8 cellular contexts compared by ENCODE assay signal in genomic region chr12:132190012-132190755, GRCh38. TPM values are rescaled to one million over a fixed set of nuclear protein-coding genes. Genes with fewer than 3 reads are reported as not detected.
A peak's percentile ranks its signal among the peaks of the same experiment; 100 is the strongest.
DNase-seq lines count a peak whose midpoint lies in the region; ATAC-seq and TF ChIP-seq lines count a peak whose summit lies in the region.

No MANE protein-coding gene starts in this region.

- H3K36me3 ChIP-seq in ES-I3 (ENCODE audit: insufficient read depth, low read length) (no peaks in the 10 kb centered on the region), GM23338 (ENCODE audit: insufficient read depth) (no peaks in the 10 kb centered on the region), Panc1 (ENCODE audit: control insufficient read depth, insufficient read depth, low read length) (no peaks in the 10 kb centered on the region)

- no TSS peak for BruUV-seq in Panc1 (replicated peaks; lab: Mats Ljungman, UMichigan)

- H3K79me2 ChIP-seq in GM23338 (replicated peaks; ENCODE audit: insufficient read depth): no peaks in the 10 kb centered on the region

- H3F3A ChIP-seq in GM23338 (replicated peaks; ENCODE audit: low read depth): 0 out of 2 replicates have a peak, but pooled peaks cover 2% of the 10 kb centered on the region

- H3K27me3 Mint-ChIP-seq in GM23338 (ENCODE audit: insufficient read depth, low read depth, poor library complexity) (peaks cover 72% of the 10 kb centered on the region), osteocyte (ENCODE audit: unreplicated experiment) (peaks cover 28% of the 10 kb centered on the region)

- ATAC-seq in GM23338 (peak; percentile 66), Panc1 (peak; percentile 50), HG02798 (IDR thresholded peaks at IDR 0.05; ENCODE audit: poor library complexity, unreplicated experiment) (no peak)

- H3K4me2 ChIP-seq in GM23338: peak overlapping the region; percentile 75

- 0 out of 2 replicates have a peak, but pooled peaks cover 4% of the 10 kb centered on the region for H3K4me1 ChIP-seq in ES-I3 (ENCODE audit: insufficient read depth, low read length)
- peaks cover 4% of the 10 kb centered on the region; the same call in 1 of the 2 replicates for H3K4me1 ChIP-seq in GM23338 (ENCODE audit: insufficient read depth)
- peaks cover 6% of the 10 kb centered on the region for H3K4me1 ChIP-seq in Panc1 (ENCODE audit: control insufficient read depth, insufficient read depth, low read length)

- H3K9me3 ChIP-seq in ES-I3 (ENCODE audit: control insufficient read depth, insufficient read depth, low read length): no peaks in the 10 kb centered on the region; the same call in 1 of the 2 replicates
- H3K9me3 ChIP-seq in Panc1 (ENCODE audit: control insufficient read depth, insufficient read depth, low read depth, low read length): 0 out of 2 replicates have a peak, but pooled peaks cover 3% of the 10 kb centered on the region

- H3K36me3 Mint-ChIP-seq in GM23338 (ENCODE audit: low read depth) (peaks cover 10% of the 10 kb centered on the region), osteocyte (ENCODE audit: unreplicated experiment) (no peaks in the 10 kb centered on the region)

- H3K4me1 Mint-ChIP-seq in GM23338 (peaks cover 10% of the 10 kb centered on the region), osteocyte (ENCODE audit: unreplicated experiment) (peaks cover 7% of the 10 kb centered on the region)

- H3K4me3 Mint-ChIP-seq in GM23338: peak overlapping the region; percentile 82
- H3K4me3 Mint-ChIP-seq in osteocyte (ENCODE audit: unreplicated experiment): peak overlapping the region; percentile 72

- no peaks in the 10 kb centered on the region for H3K9me2 ChIP-seq in GM23338 (ENCODE audit: insufficient read depth)

- peaks cover 21% of the 10 kb centered on the region for H3K9me3 Mint-ChIP-seq in GM23338
- peaks cover 5% of the 10 kb centered on the region for H3K9me3 Mint-ChIP-seq in osteocyte (ENCODE audit: unreplicated experiment)

- H3K27me3 ChIP-seq in GM23338 (ENCODE audit: insufficient read depth): peaks cover 40% of the 10 kb centered on the region
- H3K27me3 ChIP-seq in Panc1 (ENCODE audit: control insufficient read depth, insufficient read depth, low read length): no peaks in the 10 kb centered on the region

- H2AFZ ChIP-seq in GM23338: peak overlapping the region; percentile 97

- H3K27ac Mint-ChIP-seq in GM23338: no peak overlapping the region
- no peak overlapping the region for H3K27ac Mint-ChIP-seq in osteocyte (ENCODE audit: unreplicated experiment)

- intact Hi-C loops in Panc1 (cut with micrococcal nuclease; ENCODE audit: unreplicated experiment): no loop called here

- peak overlapping the region; percentile 70 for H3K9ac ChIP-seq in ES-I3 (ENCODE audit: low read depth, low read length)

- DNase-seq in GM23338 (ENCODE audit: low spot score) (peak; percentile 78), Panc1 (ENCODE audit: low read depth, low spot score) (no peak), fibroblast of mammary gland (ENCODE audit: low read depth) (no peak), osteocyte (ENCODE audit: extremely low spot score, unreplicated experiment) (no peak), inferior parietal cortex (ENCODE audit: extremely low spot score) (no peak), DMS 273 (lab: John Stamatoyannopoulos, UW; ENCODE audit: unreplicated experiment) (no peak)

- H3K4me3 ChIP-seq in GM23338 (peak overlapping the region; percentile 69), Panc1 (ENCODE audit: low read depth in 2 of 2, low read length in 2 of 2) (peak overlapping the region; percentile 58 to 74), fibroblast of mammary gland (ENCODE audit: control insufficient read depth, low read depth, low read length) (peak overlapping the region; percentile 45)

- CTCF ChIA-PET in Panc1 (lab: Charles Lee): interaction anchor here (0.6 kb wide), 1 partner anchor 48 kb away, joined by 5 read pairs; no protein-coding TSS in a partner anchor

- TF ChIP-seq CTCF in GM23338 (conservative IDR thresholded peaks at IDR 0.05; ENCODE audit: low read depth in 2 of 2): no peak
- no peak for TF ChIP-seq CTCF in Panc1 (IDR thresholded peaks at IDR 0.05)
- TF ChIP-seq CTCF in fibroblast of mammary gland (conservative IDR thresholded peaks at IDR 0.05; ENCODE audit: control insufficient read depth, insufficient read depth, low read depth, low read length): no peak
- no peak for TF ChIP-seq CTCF in osteocyte (IDR thresholded peaks at IDR 0.05)

- no peak overlapping the region for H3K27ac ChIP-seq in GM23338 (ENCODE audit: low read depth)
- peak overlapping the region; percentile 65 for H3K27ac ChIP-seq in Panc1 (ENCODE audit: low read length)

- H4K20me1 ChIP-seq in GM23338 (replicated peaks; ENCODE audit: insufficient read depth): no peaks in the 10 kb centered on the region

- in situ Hi-C loops in Panc1 (cut with HindIII; ENCODE audit: low pct_unique_long_range_greater_than_20kb, low sequenced_read_pairs): no loop called here

- POLR2A ChIA-PET in Panc1 (lab: Charles Lee): interaction anchor here (0.6 kb wide), 1 partner anchor 181 kb away, joined by 3 read pairs; no protein-coding TSS in a partner anchor

TF ChIP-seq in GM23338, 12 proteins besides CTCF, POLR2A, EP300 and RAD21:
- peak; percentile 52 for TF ChIP-seq EZH2 (IDR thresholded peaks at IDR 0.05; ENCODE audit: low read depth, unreplicated experiment)
- no peak for TF ChIP-seq REST (IDR thresholded peaks at IDR 0.05; ENCODE audit: unreplicated experiment)
- no peak for TF ChIP-seq JUNB (IDR thresholded peaks at IDR 0.05; ENCODE audit: unreplicated experiment)
- no peak for TF ChIP-seq CREB1 (CRISPR knock-in tag; IDR thresholded peaks at IDR 0.05; ENCODE audit: low read depth)
- no peak for TF ChIP-seq POLR2AphosphoS5 (IDR thresholded peaks at IDR 0.05; ENCODE audit: low read depth)
- no peak for TF ChIP-seq ZNF331 (CRISPR knock-in tag; IDR thresholded peaks at IDR 0.05; ENCODE audit: low read depth)
- TF ChIP-seq STAT1 (IDR thresholded peaks at IDR 0.05; ENCODE audit: unreplicated experiment): no peak
- TF ChIP-seq ZNF114 (CRISPR knock-in tag; IDR thresholded peaks at IDR 0.05): no peak

RNA-seq across cellular contexts. Expression of gene NOC4L, which starts 45.9 kb away (rescaled TPM):
- total RNA-seq in GM23338 (2014; rRNA removed; shearing (Covaris generic)): 32.7 and 42.4 TPM in 2 replicates
- 54.7 and 58.5 TPM in 2 replicates for polyA plus RNA-seq in GM23338 (2016; fragmentation: Nextera tagmentation; extraction: Ambion mirVana)
- total RNA-seq in Panc1 (2021; ENCODE audit: unreplicated experiment) (29.8 TPM), osteocyte (21.4 and 22.0 TPM in 2 replicates)
- polyA plus RNA-seq in Panc1 (2012; ENCODE audit: insufficient read length): 30.0 TPM

RNA-seq across cellular contexts. Expression of gene DDX51, which starts 46.1 kb away (rescaled TPM):
- 18.3 and 19.3 TPM in 2 replicates for total RNA-seq in GM23338 (2014; rRNA removed; shearing (Covaris generic))
- polyA plus RNA-seq in GM23338 (2016; fragmentation: Nextera tagmentation; extraction: Ambion mirVana): 12.4 and 13.0 TPM in 2 replicates
- 29.3 TPM for total RNA-seq in Panc1 (2021; ENCODE audit: unreplicated experiment)
- 38.0 TPM for polyA plus RNA-seq in Panc1 (2012; ENCODE audit: insufficient read length)
- 17.7 and 19.3 TPM in 2 replicates for total RNA-seq in osteocyte
